Comparison of ENCODE assay signal across 9 cellular contexts in the genomic region with DNA sequence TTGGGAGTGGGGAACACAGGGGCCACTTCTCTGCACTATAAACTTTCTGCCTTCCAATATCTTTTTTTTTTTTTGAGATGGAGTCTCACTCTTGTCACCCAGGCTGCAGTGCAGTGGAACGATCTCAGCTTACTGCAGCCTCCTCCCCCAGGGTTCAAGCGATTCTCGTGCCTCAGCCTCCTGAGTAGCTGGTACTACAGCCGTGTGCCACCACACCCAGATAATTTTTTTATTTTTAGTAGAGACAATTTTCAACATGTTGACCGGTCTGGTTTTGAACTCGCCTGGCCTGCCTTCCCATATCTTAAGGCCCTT. TPM values are rescaled to one million over a fixed set of nuclear protein-coding genes. Genes with fewer than 3 reads are reported as not detected.
DNase-seq lines count a peak whose midpoint lies in the region; ATAC-seq and TF ChIP-seq lines count a peak whose summit lies in the region.
"Had no signal": no experiment of that assay in that cellular context is flagged by ENCODE, and none has a peak within 500 bp of the region (broad histone marks: within the 10 kb centered on the region; RNA-seq: fewer than 3 reads in every experiment).

No MANE protein-coding gene starts in this region.

- TF ChIP-seq CTCF in HEK293 (tag by site-specific recombination; IDR thresholded peaks at IDR 0.05) (no peak), gastroesophageal sphincter (IDR thresholded peaks at IDR 0.05) (no peak)

- TF ChIP-seq EP300 in gastroesophageal sphincter (IDR thresholded peaks at IDR 0.05), result no peak

- H3K9me3 ChIP-seq in HEK293 (ENCODE audit: control insufficient read depth, insufficient read depth, low read depth, low read length) (no peaks in the 10 kb centered on the region), gastroesophageal sphincter (no peaks in the 10 kb centered on the region), skeletal muscle tissue (ENCODE audit: control insufficient read depth in 3 of 3, low read length in 3 of 3) (no peaks in the 10 kb centered on the region)

- no peak for TF ChIP-seq POLR2A in gastroesophageal sphincter (IDR thresholded peaks at IDR 0.05)

- H3K4me3 Mint-ChIP-seq in activated CD4-positive, alpha-beta memory T cell treated with anti-CD3 and anti-CD28 coated beads, Interleukin-2, amount 10 ng/mL, durations not matched to agents 7 days and 5 days, result peak overlapping the region; percentile 99

- H3K36me3 ChIP-seq in HEK293 (ENCODE audit: control insufficient read depth in 2 of 2, insufficient read depth in 1 of 2, low read length in 2 of 2), result peaks cover 21 to 77% of the 10 kb centered on the region in 2 experiments; a peak in 2 of 3 replicates
- peaks cover 0 to 52% of the 10 kb centered on the region in 2 donors for H3K36me3 ChIP-seq in gastroesophageal sphincter
- H3K36me3 ChIP-seq in skeletal muscle tissue (ENCODE audit: control insufficient read depth in 3 of 3, insufficient read depth in 3 of 3, low read length in 3 of 3), result peaks cover 47 to 48% (median 48%) of the 10 kb centered on the region in 3 donors

- peaks cover 68% of the 10 kb centered on the region for H3K36me3 Mint-ChIP-seq in activated CD4-positive, alpha-beta memory T cell treated with anti-CD3 and anti-CD28 coated beads, Interleukin-2, amount 10 ng/mL, durations not matched to agents 7 days and 5 days (ENCODE audit: low read depth)

- peak overlapping the region; percentile 93 for H3K4me3 ChIP-seq in HEK293 (ENCODE audit: low read depth, low read length)
- H3K4me3 ChIP-seq in gastroesophageal sphincter, result peak overlapping the region; percentile 85 to 93
- H3K4me3 ChIP-seq in skeletal muscle tissue (ENCODE audit: low read length in 3 of 3), result peak overlapping the region; percentile 99 to 100 (median 100)

- H3K4me1 ChIP-seq in HEK293 (ENCODE audit: control insufficient read depth, insufficient read depth, low read length) (no peaks in the 10 kb centered on the region), gastroesophageal sphincter (peaks cover 0 to 78% (median 32%) of the 10 kb centered on the region in 3 donors), skeletal muscle tissue (ENCODE audit: control insufficient read depth in 3 of 3, insufficient read depth in 3 of 3, low read length in 3 of 3) (peaks cover 36 to 42% (median 39%) of the 10 kb centered on the region in 3 donors)

- POLR2A ChIA-PET in HEK293 (lab: Yijun Ruan, JAX), result interaction anchor here (0.5 to 8.7 kb wide), 12 partner anchors 8 to 291 kb away, joined by 3 to 91 read pairs (median 11); partner anchors contain the start of genes C11orf98, CSKMT, HNRNPUL2 and STX5
- POLR2A ChIA-PET in activated CD4-positive, alpha-beta memory T cell treated with anti-CD3 and anti-CD28 coated beads, Interleukin-2, amount 10 ng/mL, durations not matched to agents 7 days and 5 days (lab: Charles Lee), result interaction anchor here (0.6 to 11.2 kb wide), 31 partner anchors 9 to 1325 kb away, joined by 3 to 234 read pairs (median 6); partner anchors contain the start of genes BSCL2, EEF1G, GNG3 and HNRNPUL2

- no peaks in the 10 kb centered on the region for H3K27me3 ChIP-seq in gastroesophageal sphincter
- H3K27me3 ChIP-seq in skeletal muscle tissue (ENCODE audit: control insufficient read depth in 3 of 3, insufficient read depth in 3 of 3, low read length in 3 of 3), result no peaks in the 10 kb centered on the region

- peak overlapping the region in 2 of 3 donors; percentile 99 to 100 for H3K9ac ChIP-seq in skeletal muscle tissue (ENCODE audit: low read depth in 1 of 3, low read length in 3 of 3)

- H3K27ac Mint-ChIP-seq in activated CD4-positive, alpha-beta memory T cell treated with anti-CD3 and anti-CD28 coated beads, Interleukin-2, amount 10 ng/mL, durations not matched to agents 7 days and 5 days, result peak overlapping the region; percentile 100

- CTCF ChIA-PET in HEK293 (lab: Yijun Ruan, JAX), result interaction anchor here (0.6 to 2.4 kb wide), 7 partner anchors 12 to 97 kb away, joined by 3 to 10 read pairs (median 3); no protein-coding TSS in a partner anchor
- CTCF ChIA-PET in activated CD4-positive, alpha-beta memory T cell treated with anti-CD3 and anti-CD28 coated beads, Interleukin-2, amount 10 ng/mL, durations not matched to agents 7 days and 5 days (lab: Charles Lee), result interaction anchor here (1.4 to 4.6 kb wide), 7 partner anchors 21 to 340 kb away, joined by 4 to 44 read pairs (median 6); partner anchors contain the start of gene TMEM179B

- H3K27me3 Mint-ChIP-seq in activated CD4-positive, alpha-beta memory T cell treated with anti-CD3 and anti-CD28 coated beads, Interleukin-2, amount 10 ng/mL, durations not matched to agents 7 days and 5 days, result no peaks in the 10 kb centered on the region

- WGBS in gastroesophageal sphincter (ENCODE audit: low coverage in 1 of 2), 2 donors, result 25 to 27% methylated on average over 5 to 6 of the region's 6 CpGs

- H3K4me1 Mint-ChIP-seq in activated CD4-positive, alpha-beta memory T cell treated with anti-CD3 and anti-CD28 coated beads, Interleukin-2, amount 10 ng/mL, durations not matched to agents 7 days and 5 days, result peaks cover 58% of the 10 kb centered on the region

- ATAC-seq in gastroesophageal sphincter, result no peak
- ATAC-seq in HG03571 (IDR thresholded peaks at IDR 0.05; ENCODE audit: unreplicated experiment), result no peak

- peak overlapping the region; percentile 98 for H3K27ac ChIP-seq in HEK293 (ENCODE audit: extremely low read depth, low read depth, low read length)
- H3K27ac ChIP-seq in gastroesophageal sphincter, result peak overlapping the region in 3 of 4 donors; percentile 97 to 99 (median 97)
- peak overlapping the region; percentile 98 for H3K27ac ChIP-seq in skeletal muscle tissue (ENCODE audit: low read depth, low read length)

- peak; percentile 41 for DNase-seq in activated CD4-positive, alpha-beta memory T cell treated with anti-CD3 and anti-CD28 coated beads, Interleukin-2, amount 10 ng/mL, durations not matched to agents 7 days and 5 days
- DNase-seq in stimulated activated CD8-positive, alpha-beta memory T cell treated with anti-CD3 and anti-CD28 coated beads, Interleukin-4, amount 100 ng/mL, for 48 hours, result no peak
- no peak for DNase-seq in hippocampal formation (lab: John Stamatoyannopoulos, UW)
- DNase-seq in activated CD4-positive, alpha-beta T cell treated with anti-CD3 and anti-CD28 coated beads, Interleukin-2, amount 50 U/mL, for 48 hours, result no peak
- DNase-seq: stimulated activated CD4-positive, alpha-beta T cell treated with anti-CD3 and anti-CD28 coated beads, Interleukin-4, amount 100 ng/mL, for 4 hours had no signal

- no peaks in the 10 kb centered on the region for H3K9me3 Mint-ChIP-seq in activated CD4-positive, alpha-beta memory T cell treated with anti-CD3 and anti-CD28 coated beads, Interleukin-2, amount 10 ng/mL, durations not matched to agents 7 days and 5 days

TF ChIP-seq in HEK293, 187 proteins besides CTCF, POLR2A, EP300 and RAD21:
- no peak for TF ChIP-seq YY1 (tag by site-specific recombination; IDR thresholded peaks at IDR 0.05)
- no peak for TF ChIP-seq ZNF626 (tag by site-specific recombination; IDR thresholded peaks at IDR 0.05)

RNA-seq across cellular contexts. Expression of gene SLC3A2, which starts 1.7 kb away (rescaled TPM):
- 100 to 1,000 TPM; 262 to 279 TPM for total RNA-seq in activated CD4-positive, alpha-beta memory T cell treated with anti-CD3 and anti-CD28 coated beads, Interleukin-2, amount 10 ng/mL, durations not matched to agents 7 days and 5 days
- 100 to 1,000 TPM in 1 of 4 donors, 10 to 100 TPM in 3; 66.9 to 144 (median 80.2) TPM for total RNA-seq in gastroesophageal sphincter
- 56.4 TPM for total RNA-seq in skeletal muscle tissue

RNA-seq across cellular contexts. Expression of gene CHRM1, which starts 38.8 kb away (rescaled TPM):
- total RNA-seq in activated CD4-positive, alpha-beta memory T cell treated with anti-CD3 and anti-CD28 coated beads, Interleukin-2, amount 10 ng/mL, durations not matched to agents 7 days and 5 days, result not detected
- total RNA-seq in gastroesophageal sphincter, result under 1 TPM in 3 of 4 donors, not detected in 1; 0.16 to 0.89 (median 0.27) TPM
- total RNA-seq in skeletal muscle tissue, result not detected

RNA-seq across cellular contexts. Expression of gene WDR74, which starts 43.0 kb away (rescaled TPM):
- total RNA-seq in activated CD4-positive, alpha-beta memory T cell treated with anti-CD3 and anti-CD28 coated beads, Interleukin-2, amount 10 ng/mL, durations not matched to agents 7 days and 5 days, result 10 to 100 TPM; 46.1 to 48.4 TPM
- total RNA-seq in gastroesophageal sphincter (10 to 100 TPM; 26.6 to 46.8 (median 39.3) TPM), skeletal muscle tissue (65.8 TPM)

RNA-seq across cellular contexts. Expression of gene TEX54, which starts 49.7 kb away (rescaled TPM):
- not detected for total RNA-seq in activated CD4-positive, alpha-beta memory T cell treated with anti-CD3 and anti-CD28 coated beads, Interleukin-2, amount 10 ng/mL, durations not matched to agents 7 days and 5 days
- not detected for total RNA-seq in gastroesophageal sphincter
- total RNA-seq in skeletal muscle tissue, result not detected

RNA-seq across cellular contexts. Expression of gene STX5, which starts 50.5 kb away (rescaled TPM):
- total RNA-seq in activated CD4-positive, alpha-beta memory T cell treated with anti-CD3 and anti-CD28 coated beads, Interleukin-2, amount 10 ng/mL, durations not matched to agents 7 days and 5 days, result 10 to 100 TPM; 40.6 to 41.6 TPM
- total RNA-seq in gastroesophageal sphincter (10 to 100 TPM; 23.3 to 31.6 (median 27.8) TPM), skeletal muscle tissue (33.9 TPM)
